ENCODE assay signal across 28 cellular contexts in the genomic region with DNA sequence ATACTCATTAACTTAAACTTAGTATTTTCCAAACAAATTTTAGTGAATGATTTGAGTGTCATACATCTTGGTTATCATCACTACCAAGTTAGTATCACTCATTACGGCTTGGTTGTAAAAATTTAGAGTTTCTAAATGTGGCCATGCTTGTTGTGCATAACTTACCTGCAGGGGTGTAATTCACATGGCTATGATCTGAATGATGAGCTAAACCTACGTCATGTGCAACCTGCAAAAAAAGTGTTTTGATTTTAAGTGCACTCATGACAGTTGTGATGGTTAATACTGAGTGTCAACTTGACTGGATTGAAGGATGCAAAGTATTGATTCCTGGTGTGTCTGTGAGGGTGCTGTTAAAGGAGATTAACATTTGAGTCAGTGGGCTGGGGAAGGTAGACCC. TPM values are rescaled to one million over a fixed set of nuclear protein-coding genes. Genes with fewer than 3 reads are reported as not detected.
A peak's percentile ranks its signal among the peaks of the same experiment; 100 is the strongest.
DNase-seq lines count a peak whose midpoint lies in the region; ATAC-seq and TF ChIP-seq lines count a peak whose summit lies in the region.
"Had no signal": no experiment of that assay in that cellular context is flagged by ENCODE, and none has a peak within 500 bp of the region (broad histone marks: within the 10 kb centered on the region; RNA-seq: fewer than 3 reads in every experiment).

No MANE protein-coding gene starts in this region.

- intact Hi-C loops in Calu3 (cut with micrococcal nuclease; ENCODE audit: unreplicated experiment), result loop anchor here (5.0 kb wide), 1 partner anchor 192 kb away; no protein-coding TSS in a partner anchor
- intact Hi-C loops in mammary epithelial cell (cut with micrococcal nuclease), result no loop called here
- intact Hi-C loops in right lobe of liver (cut with DNase I), result no loop called here

- TF ChIP-seq EP300 in suprapubic skin (IDR thresholded peaks at IDR 0.05), result no peak

- H3K4me1 ChIP-seq in mammary epithelial cell (ENCODE audit: insufficient read depth, low read length), result peaks cover 70% of the 10 kb centered on the region
- H3K4me1 ChIP-seq in hepatocyte (ENCODE audit: insufficient read depth), result peaks cover 9% of the 10 kb centered on the region
- H3K4me1 ChIP-seq in suprapubic skin, result peaks cover 28% of the 10 kb centered on the region
- H3K4me1 ChIP-seq in right lobe of liver, result no peaks in the 10 kb centered on the region

- H3K27ac ChIP-seq in mammary epithelial cell (ENCODE audit: insufficient read depth, low read depth, low read length) (peak overlapping the region; percentile 99), hepatocyte (peak overlapping the region; percentile 20), suprapubic skin (peak overlapping the region; percentile 80), right lobe of liver (no peak overlapping the region)
- H3K27ac ChIP-seq: 22Rv1, BLaER1, GM23248 had no signal

- 68% methylated on average over 2 of the region's 2 CpGs for WGBS in mammary epithelial cell (ENCODE audit: low coverage, missing lambda C conversion rate)
- WGBS in hepatocyte (ENCODE audit: low lambda C conversion rate, missing lambda C conversion rate), result 95% methylated on average over 2 of the region's 2 CpGs
- 69% methylated on average over 2 of the region's 2 CpGs for WGBS in suprapubic skin
- WGBS in right lobe of liver (ENCODE audit: insufficient coverage, low coverage, low lambda C conversion rate, missing lambda C conversion rate), result 87% methylated on average over 2 of the region's 2 CpGs

- ATAC-seq in right lobe of liver, result no peak
- no peak for ATAC-seq in activated naive CD8-positive, alpha-beta T cell treated with anti-CD3 and anti-CD28 coated beads, Interleukin-2, amount 50 U/mL, for 24 hours
- ATAC-seq: HepG2, Right ventricle myocardium inferior had no signal

- BruUV-seq in Calu3 (replicated peaks; lab: Mats Ljungman, UMichigan), result no TSS peak
- no TSS peak for BruUV-seq in mammary epithelial cell (replicated peaks; lab: Mats Ljungman, UMichigan)

- TF ChIP-seq CTCF in Calu3 (IDR thresholded peaks at IDR 0.05; ENCODE audit: unreplicated experiment) (no peak), mammary epithelial cell (conservative IDR thresholded peaks at IDR 0.05 in 1 of 2, IDR thresholded peaks at IDR 0.05 in 1 of 2; ENCODE audit: extremely low read depth in 1 of 2, insufficient read depth in 1 of 2, low read depth in 1 of 2, low read length in 2 of 2) (no peak), hepatocyte (IDR thresholded peaks at IDR 0.05; ENCODE audit: poor library complexity) (no peak), suprapubic skin (IDR thresholded peaks at IDR 0.05) (no peak), right lobe of liver (IDR thresholded peaks at IDR 0.05) (no peak), progenitor cell of endocrine pancreas (IDR thresholded peaks at IDR 0.05; ENCODE audit: unreplicated experiment) (no peak)

- H3K9me3 ChIP-seq in mammary epithelial cell (replicated peaks; ENCODE audit: insufficient read depth, low read length) (no peaks in the 10 kb centered on the region), hepatocyte (ENCODE audit: low read depth) (no peaks in the 10 kb centered on the region), suprapubic skin (no peaks in the 10 kb centered on the region), right lobe of liver (no peaks in the 10 kb centered on the region)
- H3K9me3 ChIP-seq: BLaER1 had no signal

- H3K36me3 Mint-ChIP-seq in Calu3 (ENCODE audit: insufficient read depth, unreplicated experiment) (peaks cover 13% of the 10 kb centered on the region), progenitor cell of endocrine pancreas (ENCODE audit: insufficient read depth) (no peaks in the 10 kb centered on the region)
- H3K36me3 Mint-ChIP-seq in activated naive CD8-positive, alpha-beta T cell treated with anti-CD3 and anti-CD28 coated beads, Interleukin-2, amount 50 U/mL, for 24 hours (ENCODE audit: low read depth), result no peaks in the 10 kb centered on the region

- H3K4me3 ChIP-seq in mammary epithelial cell (replicated peaks in 1 of 3; ENCODE audit: insufficient read depth in 1 of 3, low read depth in 2 of 3, low read length in 3 of 3) (no peak overlapping the region), hepatocyte (no peak overlapping the region), suprapubic skin (no peak overlapping the region), right lobe of liver (no peak overlapping the region)
- H3K4me3 ChIP-seq: BLaER1, GM23248 had no signal

- H3K36me3 ChIP-seq in mammary epithelial cell (ENCODE audit: insufficient read depth, low read length) (no peaks in the 10 kb centered on the region), hepatocyte (replicated peaks; ENCODE audit: insufficient read depth, low read depth) (no peaks in the 10 kb centered on the region), suprapubic skin (no peaks in the 10 kb centered on the region), right lobe of liver (no peaks in the 10 kb centered on the region)
- H3K36me3 ChIP-seq: BLaER1 had no signal

- H3K4me3 Mint-ChIP-seq in Calu3 (ENCODE audit: low read depth, unreplicated experiment), result no peak overlapping the region
- H3K4me3 Mint-ChIP-seq in activated naive CD8-positive, alpha-beta T cell treated with anti-CD3 and anti-CD28 coated beads, Interleukin-2, amount 50 U/mL, for 24 hours, result no peak overlapping the region
- no peak overlapping the region for H3K4me3 Mint-ChIP-seq in progenitor cell of endocrine pancreas (ENCODE audit: low read depth)
- H3K4me3 Mint-ChIP-seq: CD4-positive, alpha-beta T cell; H9; HFFc6 had no signal

- H3K27ac Mint-ChIP-seq in Calu3 (ENCODE audit: unreplicated experiment) (peak overlapping the region; percentile 76), progenitor cell of endocrine pancreas (no peak overlapping the region)
- no peak overlapping the region for H3K27ac Mint-ChIP-seq in activated naive CD8-positive, alpha-beta T cell treated with anti-CD3 and anti-CD28 coated beads, Interleukin-2, amount 50 U/mL, for 24 hours
- H3K27ac Mint-ChIP-seq: CD4-positive, alpha-beta T cell; H9; HFFc6 had no signal

- H3K79me2 ChIP-seq in mammary epithelial cell (ENCODE audit: insufficient read depth, low read length) (no peaks in the 10 kb centered on the region), hepatocyte (no peaks in the 10 kb centered on the region)

- no peaks in the 10 kb centered on the region for H3K9me2 ChIP-seq in hepatocyte (replicated peaks; ENCODE audit: insufficient read depth)

- H3K27me3 ChIP-seq in mammary epithelial cell (ENCODE audit: insufficient read depth, low read length) (no peaks in the 10 kb centered on the region), hepatocyte (no peaks in the 10 kb centered on the region), suprapubic skin (no peaks in the 10 kb centered on the region), right lobe of liver (no peaks in the 10 kb centered on the region)
- H3K27me3 ChIP-seq: BLaER1 had no signal

- peak overlapping the region; percentile 66 for H3K4me2 ChIP-seq in mammary epithelial cell (ENCODE audit: insufficient read depth, low read depth, low read length)
- no peak overlapping the region for H3K4me2 ChIP-seq in hepatocyte
- H3K4me2 ChIP-seq: BLaER1 had no signal

- in situ Hi-C loops in mammary epithelial cell (cut with MboI; ENCODE audit: low sequenced_read_pairs in 2 of 2), result no loop called here

- H4K20me1 ChIP-seq in mammary epithelial cell (ENCODE audit: insufficient read depth, low read length) (no peaks in the 10 kb centered on the region), hepatocyte (ENCODE audit: insufficient read depth, poor library complexity, severe bottlenecking) (no peaks in the 10 kb centered on the region)
- H4K20me1 ChIP-seq: BLaER1 had no signal

- no peak for DNase-seq in Calu3
- peak; percentile 28 for DNase-seq in mammary epithelial cell
- DNase-seq in hepatocyte (ENCODE audit: low spot score), result no peak
- DNase-seq in suprapubic skin (ENCODE audit: low spot score in 2 of 2), result no peak
- no peak for DNase-seq in right lobe of liver
- no peak for DNase-seq in NCI-H446 (lab: John Stamatoyannopoulos, UW)
- DNase-seq in activated naive CD8-positive, alpha-beta T cell treated with anti-CD3 and anti-CD28 coated beads, Interleukin-2, amount 50 U/mL, for 24 hours, result no peak
- DNase-seq in progenitor cell of endocrine pancreas (ENCODE audit: low spot score, unreplicated experiment), result no peak
- DNase-seq: ACHN; CD4-positive, alpha-beta T cell; COR-L47; DMS 273 treated with DMSO at 0.1 percent for 48 hours; DMS79 treated with DMSO at 0.1 percent for 48 hours; GM23248; H9; HFFc6; KBM-7; NCI-H1092 treated with DMSO at 0.1 percent for 48 hours; NCI-H2029 treated with DMSO at 0.1 percent for 48 hours; NCI-H345; NCI-H524 treated with DMSO at 0.1 percent for 48 hours; NCI-H82 had no signal

- H3K9ac ChIP-seq in mammary epithelial cell (ENCODE audit: insufficient read depth, low read length), result peak overlapping the region; percentile 79
- H3K9ac ChIP-seq: BLaER1, GM23248 had no signal

- no peak overlapping the region for H2AFZ ChIP-seq in mammary epithelial cell (ENCODE audit: low read depth, low read length)
- H2AFZ ChIP-seq in hepatocyte, result no peak overlapping the region
- H2AFZ ChIP-seq: GM23248 had no signal

- H3K9me3 Mint-ChIP-seq in Calu3 (ENCODE audit: low read depth, unreplicated experiment) (no peaks in the 10 kb centered on the region), progenitor cell of endocrine pancreas (ENCODE audit: low read depth) (no peaks in the 10 kb centered on the region)
- no peaks in the 10 kb centered on the region for H3K9me3 Mint-ChIP-seq in activated naive CD8-positive, alpha-beta T cell treated with anti-CD3 and anti-CD28 coated beads, Interleukin-2, amount 50 U/mL, for 24 hours
- H3K9me3 Mint-ChIP-seq: CD4-positive, alpha-beta T cell; H9; HFFc6 had no signal

- TF ChIP-seq POLR2A in suprapubic skin (IDR thresholded peaks at IDR 0.05) (no peak), right lobe of liver (IDR thresholded peaks at IDR 0.05) (no peak)

- H3K27me3 Mint-ChIP-seq in Calu3 (ENCODE audit: unreplicated experiment), result no peaks in the 10 kb centered on the region
- H3K27me3 Mint-ChIP-seq in activated naive CD8-positive, alpha-beta T cell treated with anti-CD3 and anti-CD28 coated beads, Interleukin-2, amount 50 U/mL, for 24 hours, result no peaks in the 10 kb centered on the region
- H3K27me3 Mint-ChIP-seq in progenitor cell of endocrine pancreas, result no peaks in the 10 kb centered on the region

- dilution Hi-C loops in mammary epithelial cell (cut with HindIII; ENCODE audit: low sequenced_read_pairs), result no loop called here

- H3K4me1 Mint-ChIP-seq in Calu3 (ENCODE audit: low read depth, unreplicated experiment), result peaks cover 97% of the 10 kb centered on the region
- no peaks in the 10 kb centered on the region for H3K4me1 Mint-ChIP-seq in activated naive CD8-positive, alpha-beta T cell treated with anti-CD3 and anti-CD28 coated beads, Interleukin-2, amount 50 U/mL, for 24 hours
- peaks cover 14% of the 10 kb centered on the region for H3K4me1 Mint-ChIP-seq in progenitor cell of endocrine pancreas (ENCODE audit: low read depth)

- CTCF ChIA-PET in Calu3 (lab: Charles Lee) (interaction anchor here (1.4 kb wide), 2 partner anchors 25 to 48 kb away, joined by 3 read pairs; partner anchors contain the start of gene CLDN1), mammary epithelial cell (lab: Charles Lee; ENCODE audit: low non-redundant PET) (no interaction called here)

RNA-seq across cellular contexts. Expression of gene CLDN16, which starts 17.6 kb away (rescaled TPM):
- total RNA-seq in Calu3 (2022), result 2.9 and 4.8 TPM in 2 replicates
- 1 to 10 TPM in 1 of 2 donors, under 1 TPM in 1; 0.33 to 1.3 TPM for total RNA-seq in mammary epithelial cell
- polyA plus RNA-seq in mammary epithelial cell, result 0.08 TPM
- not detected for polyA minus RNA-seq in mammary epithelial cell
- 0.77 and 1.3 TPM in 2 replicates for total RNA-seq in hepatocyte
- polyA plus RNA-seq in hepatocyte, result 0.39 and 1.2 TPM in 2 replicates
- total RNA-seq in suprapubic skin, result 10 to 100 TPM in 1 of 4 donors, 1 to 10 TPM in 3; 1.7 to 12.8 (median 2.1) TPM
- 1 to 10 TPM in 3 of 6 experiments, under 1 TPM in 3; 0.37 to 6.6 (median 1.3) TPM for total RNA-seq in right lobe of liver
- total RNA-seq in progenitor cell of endocrine pancreas, result 0.31 TPM in 2 replicates
- total RNA-seq: CD4-positive, alpha-beta T cell; H9; OCI-LY7; Right ventricle myocardium inferior; SK-MEL-5 had no signal
- polyA plus RNA-seq: GM23248 had no signal

RNA-seq across cellular contexts. Expression of gene CLDN1, which starts 48.1 kb away (rescaled TPM):
- total RNA-seq in Calu3 (2022), result 204 and 253 TPM in 2 replicates
- total RNA-seq in mammary epithelial cell, result 10 to 100 TPM; 12.3 to 78.7 TPM
- polyA plus RNA-seq in mammary epithelial cell, result 8.6 TPM
- 33.0 TPM for polyA minus RNA-seq in mammary epithelial cell
- total RNA-seq in hepatocyte, result 106 and 123 TPM in 2 replicates
- polyA plus RNA-seq in hepatocyte, result 45.3 and 46.9 TPM in 2 replicates
- 100 to 1,000 TPM; 524 to 822 (median 675) TPM for total RNA-seq in suprapubic skin
- total RNA-seq in right lobe of liver, result 100 to 1,000 TPM in 5 of 6 experiments, 10 to 100 TPM in 1; 79.9 to 241 (median 135) TPM
- total RNA-seq in progenitor cell of endocrine pancreas, result 37.8 and 38.0 TPM in 2 replicates
- total RNA-seq: OCI-LY7 had no signal

Comparison
In these comparisons a context has a peak if more than half of its experiments do, and no peak if none do; other contexts are left out.
1. H3K27ac ChIP-seq: peak in mammary epithelial cell (single experiment), hepatocyte (single experiment) and suprapubic skin (single experiment); none in right lobe of liver (0 of 3).